15 cellular contexts compared by ENCODE assay signal in the genomic region with DNA sequence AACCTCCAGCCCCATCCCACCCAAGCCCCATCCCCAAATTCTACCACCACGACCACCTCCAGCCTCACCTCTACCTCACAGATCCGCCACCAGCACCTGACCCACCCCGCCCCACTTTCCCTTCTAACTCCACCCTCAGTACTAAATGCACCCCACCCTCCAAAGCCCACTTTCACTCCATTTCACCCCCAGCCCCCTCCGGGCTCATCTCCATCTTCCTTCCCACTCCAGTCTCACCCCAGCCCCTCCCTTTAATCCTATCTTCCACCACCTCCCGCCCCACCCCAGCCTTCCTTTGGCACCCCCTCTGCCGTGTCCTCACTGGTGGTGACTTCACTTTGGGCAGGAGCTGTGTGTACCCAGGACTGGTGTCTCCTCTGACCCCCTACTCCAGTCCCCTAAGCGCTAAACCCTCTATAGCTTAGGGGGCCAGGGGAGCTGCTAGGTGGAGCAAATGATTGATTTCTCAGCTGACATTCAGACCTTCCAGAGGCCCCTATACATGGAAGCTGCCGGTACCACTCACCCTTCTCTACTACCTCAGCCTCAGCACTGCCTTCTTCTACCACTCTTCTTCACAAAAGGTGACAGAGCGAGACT. TPM values are rescaled to one million over a fixed set of nuclear protein-coding genes. Genes with fewer than 3 reads are reported as not detected.
DNase-seq lines count a peak whose midpoint lies in the region; ATAC-seq and TF ChIP-seq lines count a peak whose summit lies in the region.
"Had no signal": no experiment of that assay in that cellular context is flagged by ENCODE, and none has a peak within 500 bp of the region (broad histone marks: within the 10 kb centered on the region; RNA-seq: fewer than 3 reads in every experiment).

No MANE protein-coding gene starts in this region.

- BruUV-seq in Calu3 (replicated peaks; lab: Mats Ljungman, UMichigan), result no TSS peak

- H3K36me3 Mint-ChIP-seq in Calu3 (ENCODE audit: insufficient read depth, unreplicated experiment), result peaks cover 41% of the 10 kb centered on the region
- H3K36me3 Mint-ChIP-seq: activated naive CD4-positive, alpha-beta T cell treated with anti-CD3 and anti-CD28 coated beads, Interleukin-2, amount 50 U/mL, for 24 hours; neural progenitor cell had no signal

- H3K27ac Mint-ChIP-seq in Calu3 (ENCODE audit: unreplicated experiment), result peak overlapping the region; percentile 75
- H3K27ac Mint-ChIP-seq: activated CD4-positive, alpha-beta T cell treated with anti-CD3 and anti-CD28 coated beads, Interleukin-2, amount 10 ng/mL, durations not matched to agents 24 days and 14 days; activated naive CD4-positive, alpha-beta T cell treated with anti-CD3 and anti-CD28 coated beads, Interleukin-2, amount 50 U/mL, for 24 hours; GM23338; neural progenitor cell had no signal

- ATAC-seq in heart right ventricle, result no peak

- H2AFZ ChIP-seq in fibroblast of lung (ENCODE audit: low read length), result no peak overlapping the region

- H3K9ac ChIP-seq in adipocyte (ENCODE audit: low read length) (peak overlapping the region; percentile 48), fibroblast of lung (ENCODE audit: insufficient read depth, low read length) (no peak overlapping the region), skeletal muscle satellite cell (ENCODE audit: low read depth, low read length) (peak overlapping the region; percentile 76)
- H3K9ac ChIP-seq: neural progenitor cell had no signal

- no peak overlapping the region for H3K27ac ChIP-seq in fibroblast of lung (ENCODE audit: insufficient read depth, low read length)
- peak overlapping the region in 1 of 10 donors; percentile 95 for H3K27ac ChIP-seq in heart right ventricle
- H3K27ac ChIP-seq: gastrocnemius medialis, neural progenitor cell, uterus had no signal

- H3K9me3 ChIP-seq in adipocyte (ENCODE audit: control insufficient read depth, low read length) (no peaks in the 10 kb centered on the region), fibroblast of lung (ENCODE audit: control insufficient read depth, insufficient read depth, low read depth, low read length) (no peaks in the 10 kb centered on the region), skeletal muscle satellite cell (replicated peaks; ENCODE audit: low read length) (no peaks in the 10 kb centered on the region), heart right ventricle (no peaks in the 10 kb centered on the region)
- H3K9me3 ChIP-seq: gastrocnemius medialis, uterus had no signal

- H3K4me3 ChIP-seq in adipocyte (ENCODE audit: low read length) (peak overlapping the region; percentile 39), fibroblast of lung (replicated peaks in 1 of 4; ENCODE audit: control extremely low read depth in 1 of 4, insufficient read depth in 1 of 4, low read depth in 3 of 4, low read length in 4 of 4) (no peak overlapping the region), skeletal muscle satellite cell (ENCODE audit: low read length) (peak overlapping the region; percentile 51), heart right ventricle (no peak overlapping the region)
- H3K4me3 ChIP-seq: gastrocnemius medialis, GM23338, neural progenitor cell, uterus had no signal

- CTCF ChIA-PET in Calu3 (lab: Charles Lee), result interaction anchor here (0.6 to 2.2 kb wide), 4 partner anchors 21 to 78 kb away, joined by 4 to 11 read pairs (median 7); a partner anchor contains a TSS

- H3K27me3 Mint-ChIP-seq in Calu3 (ENCODE audit: unreplicated experiment), result no peaks in the 10 kb centered on the region

- no peaks in the 10 kb centered on the region for H4K20me1 ChIP-seq in fibroblast of lung (ENCODE audit: control insufficient read depth, extremely low read depth, insufficient read depth, low read length)

- H3K27me3 ChIP-seq in adipocyte (replicated peaks; ENCODE audit: control insufficient read depth, insufficient read depth, low read length) (no peaks in the 10 kb centered on the region), fibroblast of lung (ENCODE audit: control insufficient read depth, insufficient read depth, low read length) (peaks cover 4% of the 10 kb centered on the region), skeletal muscle satellite cell (ENCODE audit: control insufficient read depth, insufficient read depth, low read length) (no peaks in the 10 kb centered on the region), heart right ventricle (no peaks in the 10 kb centered on the region)
- H3K27me3 ChIP-seq: gastrocnemius medialis, neural progenitor cell, uterus had no signal

- 76 to 84% methylated on average over 9 of the region's 9 CpGs for WGBS in heart right ventricle, 2 donors

- no peak for DNase-seq in Calu3
- no peak for DNase-seq in adipocyte (ENCODE audit: low read depth)
- DNase-seq in fibroblast of lung (ENCODE audit: low read depth in 2 of 2), result no peak
- no peak for DNase-seq in NCI-H526 treated with DMSO at 0.1 percent for 48 hours (lab: John Stamatoyannopoulos, UW)
- DNase-seq in heart right ventricle, result no peak
- DNase-seq in SIG-M5 treated with dmso at 0.1 percent for 504 hours (lab: John Stamatoyannopoulos, UW; ENCODE audit: unreplicated experiment), result no peak
- DNase-seq in activated effector memory CD4-positive, alpha-beta T cell treated with Interleukin-2 at 50 U/mL for 16 hours, result no peak

- H3K4me3 Mint-ChIP-seq in Calu3 (ENCODE audit: low read depth, unreplicated experiment), result peak overlapping the region; percentile 23
- H3K4me3 Mint-ChIP-seq: activated CD4-positive, alpha-beta T cell treated with anti-CD3 and anti-CD28 coated beads, Interleukin-2, amount 10 ng/mL, durations not matched to agents 24 days and 14 days; activated naive CD4-positive, alpha-beta T cell treated with anti-CD3 and anti-CD28 coated beads, Interleukin-2, amount 50 U/mL, for 24 hours; GM23338; neural progenitor cell had no signal

- intact Hi-C loops in Calu3 (cut with micrococcal nuclease; ENCODE audit: unreplicated experiment), result no loop called here
- intact Hi-C loops in heart right ventricle (cut with DNase I), result loop anchor here in 3 of 10 donors (1.0 to 5.0 kb wide), 4 partner anchors 77 to 352 kb away; a partner anchor contains a TSS

- peaks cover 67% of the 10 kb centered on the region for H3K4me1 Mint-ChIP-seq in Calu3 (ENCODE audit: low read depth, unreplicated experiment)

- peak overlapping the region; percentile 20 for H3K4me2 ChIP-seq in fibroblast of lung (ENCODE audit: extremely low read depth, insufficient read depth, low read length)
- H3K4me2 ChIP-seq in skeletal muscle satellite cell (ENCODE audit: low read length), result peak overlapping the region; percentile 81
- H3K4me2 ChIP-seq: GM23338, neural progenitor cell had no signal

- TF ChIP-seq CTCF in Calu3 (IDR thresholded peaks at IDR 0.05; ENCODE audit: unreplicated experiment) (no peak), fibroblast of lung (conservative IDR thresholded peaks at IDR 0.05 in 1 of 2, IDR thresholded peaks at IDR 0.05 in 1 of 2; ENCODE audit: low read depth in 1 of 2, low read length in 2 of 2) (no peak), heart right ventricle (IDR thresholded peaks at IDR 0.05) (no peak)

- H3K4me1 ChIP-seq in adipocyte (ENCODE audit: control insufficient read depth, insufficient read depth, low read length) (peaks cover 33% of the 10 kb centered on the region), fibroblast of lung (ENCODE audit: control insufficient read depth, extremely low read depth, insufficient read depth, low read length) (peaks cover 8% of the 10 kb centered on the region), skeletal muscle satellite cell (ENCODE audit: control insufficient read depth, insufficient read depth, low read length) (peaks cover 33% of the 10 kb centered on the region), heart right ventricle (peaks cover 0 to 76% (median 30%) of the 10 kb centered on the region in 9 donors)

- peaks cover 3% of the 10 kb centered on the region for H3K36me3 ChIP-seq in adipocyte (ENCODE audit: control insufficient read depth, insufficient read depth, low read length, severe bottlenecking)
- H3K36me3 ChIP-seq in fibroblast of lung (ENCODE audit: control insufficient read depth, insufficient read depth, low read length), result no peaks in the 10 kb centered on the region
- peaks cover 2% of the 10 kb centered on the region for H3K36me3 ChIP-seq in skeletal muscle satellite cell (ENCODE audit: insufficient read depth, low read length)
- H3K36me3 ChIP-seq in heart right ventricle, result peaks cover 0 to 10% (median 0%) of the 10 kb centered on the region in 9 donors
- H3K36me3 ChIP-seq: gastrocnemius medialis, neural progenitor cell, uterus had no signal

- H3K9me3 Mint-ChIP-seq in Calu3 (ENCODE audit: low read depth, unreplicated experiment), result peaks cover 2% of the 10 kb centered on the region
- H3K9me3 Mint-ChIP-seq: activated CD4-positive, alpha-beta T cell treated with anti-CD3 and anti-CD28 coated beads, Interleukin-2, amount 10 ng/mL, durations not matched to agents 24 days and 14 days; activated naive CD4-positive, alpha-beta T cell treated with anti-CD3 and anti-CD28 coated beads, Interleukin-2, amount 50 U/mL, for 24 hours; GM23338; neural progenitor cell had no signal

- H3K79me2 ChIP-seq in fibroblast of lung (ENCODE audit: control insufficient read depth, insufficient read depth, low read length), result peaks cover 18% of the 10 kb centered on the region

RNA-seq across cellular contexts. Expression of a gene that starts 2.8 kb away (rescaled TPM):
- total RNA-seq in Calu3 (2022) (81.0 and 86.3 TPM in 2 replicates), fibroblast of lung (14.4 and 17.8 TPM in 2 replicates), heart right ventricle (10 to 100 TPM; 54.6 to 75.6 (median 63.8) TPM)
- polyA plus RNA-seq in fibroblast of lung (24.3 and 32.1 TPM in 2 replicates), heart right ventricle (10 to 100 TPM; 39.4 to 46.9 TPM)
- 58.1 and 83.2 TPM in 2 replicates for polyA plus RNA-seq in fibroblast of lung (2012)
- 28.7 and 32.7 TPM in 2 replicates for polyA minus RNA-seq in fibroblast of lung (ENCODE audit: low replicate concordance)
- 25.1 and 31.7 TPM in 2 replicates for total RNA-seq in skeletal muscle satellite cell (2012; rRNA removed)

RNA-seq across cellular contexts. Expression of a gene that starts 21.8 kb away (rescaled TPM):
- 0.57 and 1.1 TPM in 2 replicates for total RNA-seq in Calu3 (2022)
- total RNA-seq in fibroblast of lung, result not detected in 2 replicates
- not detected in 2 replicates for polyA plus RNA-seq in fibroblast of lung
- not detected in 2 replicates for polyA plus RNA-seq in fibroblast of lung (2012)
- polyA minus RNA-seq in fibroblast of lung (ENCODE audit: low replicate concordance), result not detected in 2 replicates
- total RNA-seq in skeletal muscle satellite cell (2012; rRNA removed), result not detected in 2 replicates
- 1 to 10 TPM in 6 of 10 donors, under 1 TPM in 4; 0.23 to 7.3 (median 1.7) TPM for total RNA-seq in heart right ventricle
- polyA plus RNA-seq in heart right ventricle, result 1 to 10 TPM in 1 of 2 donors, under 1 TPM in 1; 0.88 to 1.2 TPM
- total RNA-seq: activated CD4-positive, alpha-beta T cell treated with anti-CD3 and anti-CD28 coated beads, Interleukin-2, amount 10 ng/mL, durations not matched to agents 24 days and 14 days; GM23338; T-helper 2 cell treated with Interferon-gamma antibody and Interleukin-4, amounts not matched to agents 100 ng/mL and 5 ng/mL, for 36 hours had no signal

Comparison
In these comparisons a context has a peak if more than half of its experiments do, and no peak if none do; other contexts are left out.
1. H3K4me3 ChIP-seq: peak in adipocyte (single experiment) and skeletal muscle satellite cell (single experiment); none in fibroblast of lung (0 of 4) and heart right ventricle (0 of 10).